ENCODE assay signal across 9 cellular contexts in the genomic region with DNA sequence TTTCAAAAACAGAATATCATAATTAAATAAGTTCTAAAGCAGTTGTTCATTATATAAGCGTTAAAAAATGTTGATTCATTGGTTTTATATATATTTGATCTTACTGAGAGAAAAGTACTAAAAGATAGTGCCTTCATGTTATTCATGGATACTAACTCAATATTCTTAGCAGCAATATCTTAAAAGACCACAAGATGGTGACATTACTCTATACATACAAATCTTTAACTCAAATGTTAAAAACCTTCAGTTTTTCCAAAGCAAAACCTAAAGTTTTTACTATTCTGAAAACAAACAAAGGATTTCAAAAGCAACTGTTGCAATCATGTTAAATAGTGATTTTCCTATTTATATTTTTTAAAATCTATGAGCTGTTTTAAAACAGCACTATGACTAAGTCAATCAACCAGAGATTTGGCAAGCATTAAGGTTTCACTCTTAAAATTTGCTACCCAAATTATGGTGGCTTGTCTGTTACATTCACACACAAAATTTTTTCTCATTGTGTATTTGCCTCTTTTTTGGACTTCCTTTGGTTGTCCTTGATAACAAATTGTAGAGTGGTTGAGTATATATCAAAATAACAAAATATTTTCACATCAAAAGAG. TPM values are rescaled to one million over a fixed set of nuclear protein-coding genes. Genes with fewer than 3 reads are reported as not detected.
A peak's percentile ranks its signal among the peaks of the same experiment; 100 is the strongest.
DNase-seq lines count a peak whose midpoint lies in the region; ATAC-seq and TF ChIP-seq lines count a peak whose summit lies in the region.
"Had no signal": no experiment of that assay in that cellular context is flagged by ENCODE, and none has a peak within 500 bp of the region (broad histone marks: within the 10 kb centered on the region; RNA-seq: fewer than 3 reads in every experiment).

No MANE protein-coding gene starts in this region.

- no peak for TF ChIP-seq EP300 in upper lobe of left lung (IDR thresholded peaks at IDR 0.05)

- no peaks in the 10 kb centered on the region for H3K27me3 ChIP-seq in upper lobe of left lung

- TF ChIP-seq CTCF in RWPE1 (conservative IDR thresholded peaks at IDR 0.05; ENCODE audit: low read depth) (peak; percentile 59), upper lobe of left lung (IDR thresholded peaks at IDR 0.05) (peak in 4 of 6 experiments; percentile 32 to 58 (median 50))

- POLR2A ChIA-PET in RWPE1 (lab: Yijun Ruan, JAX; ENCODE audit: low non-redundant PET), result no interaction called here

- no peak for TF ChIP-seq POLR2A in upper lobe of left lung (IDR thresholded peaks at IDR 0.05)

- H3K27ac ChIP-seq in RWPE1 (no peak overlapping the region), upper lobe of left lung (no peak overlapping the region)

- ATAC-seq in HG03342 (IDR thresholded peaks at IDR 0.05; ENCODE audit: unreplicated experiment) (peak; percentile 46), upper lobe of left lung (ENCODE audit: low FRiP score in 2 of 2) (peak in 1 of 2 donors; percentile 75), GM19324 (IDR thresholded peaks at IDR 0.05; ENCODE audit: low FRiP score, unreplicated experiment) (no peak), GM21526 (IDR thresholded peaks at IDR 0.05; ENCODE audit: low FRiP score, unreplicated experiment) (no peak)

- CTCF ChIA-PET in RWPE1 (lab: Yijun Ruan, JAX), result interaction anchor here (0.6 to 0.7 kb wide), 5 partner anchors 9 to 200 kb away, joined by 3 to 5 read pairs (median 3); no protein-coding TSS in a partner anchor

- peaks cover 0 to 6% (median 0%) of the 10 kb centered on the region in 4 donors for H3K4me1 ChIP-seq in upper lobe of left lung

- peak; percentile 8 for DNase-seq in G401 (ENCODE audit: low spot score)
- DNase-seq in RWPE1 (ENCODE audit: low spot score), result no peak
- DNase-seq in globus pallidus (ENCODE audit: low spot score), result peak; percentile 16
- DNase-seq in upper lobe of left lung, result no peak
- no peak for DNase-seq in activated CD4-positive, alpha-beta T cell treated with anti-CD3 and anti-CD28 coated beads for 48 hours

- in situ Hi-C loops in G401 (cut with HindIII; ENCODE audit: low sequenced_read_pairs), result no loop called here

- no peaks in the 10 kb centered on the region for H3K9me3 ChIP-seq in upper lobe of left lung

- H3K4me3 ChIP-seq in upper lobe of left lung, result no peak overlapping the region

- 0 to 7% methylated on average over 1 of the region's 1 CpG for WGBS in upper lobe of left lung, 2 donors

- H3K36me3 ChIP-seq in upper lobe of left lung, result no peaks in the 10 kb centered on the region

RNA-seq across cellular contexts. Expression of a gene that starts 50.1 kb away (rescaled TPM):
- total RNA-seq in G401 (2014; rRNA removed; shearing (Covaris generic)), result not detected in 2 replicates
- total RNA-seq in upper lobe of left lung, result 1 to 10 TPM in 1 of 6 donors, under 1 TPM in 2, not detected in 3; 0.29 to 2.1 (median 0.91) TPM
- total RNA-seq: pulmonary artery endothelial cell had no signal

Comparison
In these comparisons a context has a peak if more than half of its experiments do, and no peak if none do; other contexts are left out.
1. DNase-seq: peak in G401 (single experiment) and globus pallidus (single experiment); none in RWPE1 (single experiment), upper lobe of left lung (0 of 2) and activated CD4-positive, alpha-beta T cell treated with anti-CD3 and anti-CD28 coated beads for 48 hours (single experiment).